ENCODE assay signal across 10 cellular contexts in genomic region chr19:31352296-31352781, GRCh38. TPM values are rescaled to one million over a fixed set of nuclear protein-coding genes. Genes with fewer than 3 reads are reported as not detected.
DNase-seq lines count a peak whose midpoint lies in the region; ATAC-seq and TF ChIP-seq lines count a peak whose summit lies in the region.
"Had no signal": no experiment of that assay in that cellular context is flagged by ENCODE, and none has a peak within 500 bp of the region (broad histone marks: within the 10 kb centered on the region; RNA-seq: fewer than 3 reads in every experiment).

No MANE protein-coding gene starts in this region.

- peak overlapping the region; percentile 94 for H3K4me3 Mint-ChIP-seq in central memory CD8-positive, alpha-beta T cell
- no peak overlapping the region for H3K4me3 Mint-ChIP-seq in Caco-2 (ENCODE audit: unreplicated experiment)

- no peak overlapping the region for H3K27ac Mint-ChIP-seq in central memory CD8-positive, alpha-beta T cell (ENCODE audit: low read depth)
- no peak overlapping the region for H3K27ac Mint-ChIP-seq in Caco-2 (ENCODE audit: unreplicated experiment)
- H3K27ac Mint-ChIP-seq: activated T-helper 2 cell treated with anti-CD3 and anti-CD28 coated beads, Interferon-gamma antibody, Interleukin-2, Interleukin-4, amounts not matched to agents 10 μg/mL and 5 μg/mL and 100 μg/mL, durations not matched to agents 14 hours and 24 hours and 36 hours had no signal

- peaks cover 84% of the 10 kb centered on the region for H3K27me3 Mint-ChIP-seq in central memory CD8-positive, alpha-beta T cell
- peaks cover 27% of the 10 kb centered on the region for H3K27me3 Mint-ChIP-seq in Caco-2 (ENCODE audit: insufficient read depth, unreplicated experiment)

- peaks cover 56% of the 10 kb centered on the region for H3K4me1 Mint-ChIP-seq in central memory CD8-positive, alpha-beta T cell
- no peaks in the 10 kb centered on the region for H3K4me1 Mint-ChIP-seq in Caco-2 (ENCODE audit: low read depth, unreplicated experiment)

- POLR2A ChIA-PET in Caco-2 (lab: Charles Lee), result no interaction called here

- no TSS peak for BruUV-seq in Caco-2 (replicated peaks; lab: Mats Ljungman, UMichigan)

- H3K27me3 ChIP-seq in heart right ventricle (peaks cover 0 to 82% (median 57%) of the 10 kb centered on the region in 7 donors), muscle layer of colon (ENCODE audit: control insufficient read depth in 1 of 2, insufficient read depth in 2 of 2, low read length in 2 of 2) (no peaks in the 10 kb centered on the region), Caco-2 (replicated peaks; ENCODE audit: control insufficient read depth, insufficient read depth, low read length) (no peaks in the 10 kb centered on the region; the same call in 1 of the 2 replicates), upper lobe of right lung (peaks cover 61% of the 10 kb centered on the region)

- no peak for ATAC-seq in heart right ventricle
- ATAC-seq in Right ventricle myocardium superior (ENCODE audit: poor library complexity), result no peak
- ATAC-seq in central memory CD8-positive, alpha-beta T cell (replicated peaks; ENCODE audit: extremely low read depth, poor library complexity, severe bottlenecking), result no peak
- ATAC-seq in stimulated activated naive CD8-positive, alpha-beta T cell treated with anti-CD3 and anti-CD28 coated beads, Interleukin-15, Interleukin-2, amounts not matched to agents 100 U/mL and 50 U/mL, for 24 hours, result no peak
- ATAC-seq in upper lobe of right lung, result no peak

- peak overlapping the region; percentile 17 for H3K9ac ChIP-seq in muscle layer of colon (ENCODE audit: low read length)

- H3K9me3 Mint-ChIP-seq in central memory CD8-positive, alpha-beta T cell, result no peaks in the 10 kb centered on the region
- H3K9me3 Mint-ChIP-seq in Caco-2 (ENCODE audit: unreplicated experiment), result no peaks in the 10 kb centered on the region
- H3K9me3 Mint-ChIP-seq: activated T-helper 2 cell treated with anti-CD3 and anti-CD28 coated beads, Interferon-gamma antibody, Interleukin-2, Interleukin-4, amounts not matched to agents 10 μg/mL and 5 μg/mL and 100 μg/mL, durations not matched to agents 14 hours and 24 hours and 36 hours had no signal

- peaks cover 12% of the 10 kb centered on the region for H3K36me3 Mint-ChIP-seq in central memory CD8-positive, alpha-beta T cell (ENCODE audit: insufficient read depth)
- H3K36me3 Mint-ChIP-seq in Caco-2 (ENCODE audit: insufficient read depth, unreplicated experiment), result no peaks in the 10 kb centered on the region

- H3K4me1 ChIP-seq in heart right ventricle, result peaks cover 6 to 64% (median 27%) of the 10 kb centered on the region in 9 donors
- H3K4me1 ChIP-seq in muscle layer of colon (ENCODE audit: insufficient read depth, low read length), result peaks cover 17% of the 10 kb centered on the region
- H3K4me1 ChIP-seq in Caco-2, result no peaks in the 10 kb centered on the region
- peaks cover 15% of the 10 kb centered on the region for H3K4me1 ChIP-seq in upper lobe of right lung

- 50 to 64% methylated on average over 14 of the region's 14 CpGs for WGBS in heart right ventricle, 2 donors

- H3K4me3 ChIP-seq in heart right ventricle (peak overlapping the region in 7 of 10 donors; percentile 77 to 100 (median 92)), muscle layer of colon (ENCODE audit: low read depth in 1 of 2, low read length in 2 of 2) (peak overlapping the region; percentile 60 to 90), Caco-2 (ENCODE audit: low read depth, low read length) (no peak overlapping the region), upper lobe of right lung (no peak overlapping the region)

- CTCF ChIA-PET in Caco-2 (lab: Charles Lee), result no interaction called here

- DNase-seq in heart right ventricle, result no peak
- no peak for DNase-seq in Right ventricle myocardium superior
- DNase-seq in central memory CD8-positive, alpha-beta T cell (ENCODE audit: low spot score in 2 of 2), result no peak
- no peak for DNase-seq in stimulated activated naive CD8-positive, alpha-beta T cell treated with anti-CD3 and anti-CD28 coated beads, Interleukin-15, Interleukin-2, amounts not matched to agents 100 U/mL and 50 U/mL, for 24 hours
- no peak for DNase-seq in Caco-2
- no peak for DNase-seq in upper lobe of right lung
- no peak for DNase-seq in substantia nigra (lab: John Stamatoyannopoulos, UW)
- DNase-seq: OCI-M1 had no signal

- H3K9me3 ChIP-seq in heart right ventricle (no peaks in the 10 kb centered on the region), muscle layer of colon (ENCODE audit: low read length) (no peaks in the 10 kb centered on the region), Caco-2 (no peaks in the 10 kb centered on the region), upper lobe of right lung (no peaks in the 10 kb centered on the region)

- intact Hi-C loops in heart right ventricle (cut with DNase I), result loop anchor here in 4 of 10 donors (5.0 to 10.0 kb wide), 5 partner anchors 298 to 872 kb away; no protein-coding TSS in a partner anchor
- intact Hi-C loops in Right ventricle myocardium superior (cut with DNase I), result loop anchor here (10.0 kb wide), 1 partner anchor 668 kb away; no protein-coding TSS in a partner anchor
- intact Hi-C loops in Caco-2 (cut with micrococcal nuclease; ENCODE audit: unreplicated experiment), result no loop called here
- intact Hi-C loops in upper lobe of right lung (cut with DNase I), result no loop called here

- TF ChIP-seq CTCF in heart right ventricle (IDR thresholded peaks at IDR 0.05) (no peak), Caco-2 (IDR thresholded peaks at IDR 0.05; ENCODE audit: insufficient read depth in 1 of 2, low read depth in 1 of 2, low read length in 1 of 2, severe bottlenecking in 1 of 2, unreplicated experiment in 1 of 2) (no peak), upper lobe of right lung (IDR thresholded peaks at IDR 0.05) (no peak)

- H3K27ac ChIP-seq in heart right ventricle, result no peak overlapping the region
- peak overlapping the region; percentile 66 for H3K27ac ChIP-seq in muscle layer of colon (ENCODE audit: low read depth, low read length)
- H3K27ac ChIP-seq in upper lobe of right lung, result no peak overlapping the region
- H3K27ac ChIP-seq in substantia nigra (ENCODE audit: low read depth, low read length, poor library complexity, severe bottlenecking), result no peak overlapping the region

- H3K36me3 ChIP-seq in heart right ventricle (no peaks in the 10 kb centered on the region), muscle layer of colon (ENCODE audit: insufficient read depth, low read length) (no peaks in the 10 kb centered on the region), Caco-2 (ENCODE audit: control insufficient read depth, insufficient read depth, low read length) (no peaks in the 10 kb centered on the region), upper lobe of right lung (no peaks in the 10 kb centered on the region)

RNA-seq across cellular contexts. Expression of gene TSHZ3, which starts 3.1 kb away (rescaled TPM):
- total RNA-seq in heart right ventricle (1 to 10 TPM; 2.1 to 5.0 (median 3.2) TPM), Right ventricle myocardium superior (3.1 TPM), Caco-2 (2022) (not detected in 2 replicates), upper lobe of right lung (5.8 TPM)
- polyA plus RNA-seq in heart right ventricle, result 1 to 10 TPM; 1.7 to 2.3 TPM

Comparison
In these comparisons a context has a peak if more than half of its experiments do, and no peak if none do; other contexts are left out.
1. H3K4me3 ChIP-seq: peak in heart right ventricle (7 of 10) and muscle layer of colon (2 of 2); none in Caco-2 (single experiment) and upper lobe of right lung (single experiment).